Comparison of ENCODE assay signal across 1 cellular context in the genomic region with DNA sequence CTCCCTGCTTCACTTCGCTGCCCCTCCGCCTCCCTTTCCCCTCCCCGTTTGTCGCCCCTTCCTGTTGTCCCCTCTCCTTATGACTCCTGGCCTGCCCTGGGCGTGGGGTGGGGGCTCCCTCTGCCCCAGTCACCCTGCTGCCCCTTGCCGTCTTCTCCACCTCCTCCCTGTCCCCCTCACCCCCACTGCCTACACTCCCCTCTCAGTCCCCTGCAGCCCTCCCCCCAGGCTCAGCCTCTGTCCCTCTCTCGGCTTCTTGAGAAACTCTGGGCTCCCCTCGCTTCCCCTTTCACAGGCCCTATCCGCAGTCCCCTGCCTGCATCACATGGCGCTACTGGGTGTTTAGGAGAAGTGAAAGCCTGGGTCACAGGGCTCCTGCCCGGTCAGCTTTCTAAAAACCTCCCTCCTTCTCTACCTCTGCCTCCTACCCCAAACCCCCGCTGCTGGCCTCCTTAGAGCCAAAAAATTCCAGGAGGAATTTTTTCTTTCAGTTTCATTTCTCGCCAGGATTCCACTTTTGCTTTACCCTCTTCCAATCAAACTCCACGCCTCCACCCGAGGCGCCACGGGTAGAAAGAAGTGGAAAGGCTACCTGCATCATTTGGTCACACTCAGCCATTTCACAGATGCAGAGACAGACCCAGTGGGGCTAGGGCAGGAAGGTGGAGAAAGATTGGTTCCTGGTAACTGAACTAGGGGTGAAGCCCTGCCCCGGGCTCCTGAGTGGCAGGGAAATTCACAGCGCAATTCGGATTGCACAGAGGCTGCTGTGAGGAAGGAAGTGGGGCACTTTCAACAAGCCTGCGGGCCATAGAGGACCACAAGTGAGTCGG.
TF ChIP-seq lines count a peak whose summit lies in the region.

A gene (minus strand): TSS at position 268 of the 833 bp plus-strand sequence. CDS start 625 bp downstream, outside the sequence.

TF ChIP-seq in WTC11, 78 proteins besides CTCF, POLR2A, EP300 and RAD21 (continued from another document):
- TF ChIP-seq OVOL2 (CRISPR knock-in tag; IDR thresholded peaks at IDR 0.05; ENCODE audit: borderline replicate concordance) (no peak), ZNF232 (CRISPR knock-in tag; IDR thresholded peaks at IDR 0.05) (no peak), FOXJ3 (CRISPR knock-in tag; IDR thresholded peaks at IDR 0.05; ENCODE audit: borderline replicate concordance) (no peak), ETV6 (CRISPR knock-in tag; IDR thresholded peaks at IDR 0.05) (no peak), CREB1 (CRISPR knock-in tag; IDR thresholded peaks at IDR 0.05) (no peak)
- TF ChIP-seq, protein P1, sequence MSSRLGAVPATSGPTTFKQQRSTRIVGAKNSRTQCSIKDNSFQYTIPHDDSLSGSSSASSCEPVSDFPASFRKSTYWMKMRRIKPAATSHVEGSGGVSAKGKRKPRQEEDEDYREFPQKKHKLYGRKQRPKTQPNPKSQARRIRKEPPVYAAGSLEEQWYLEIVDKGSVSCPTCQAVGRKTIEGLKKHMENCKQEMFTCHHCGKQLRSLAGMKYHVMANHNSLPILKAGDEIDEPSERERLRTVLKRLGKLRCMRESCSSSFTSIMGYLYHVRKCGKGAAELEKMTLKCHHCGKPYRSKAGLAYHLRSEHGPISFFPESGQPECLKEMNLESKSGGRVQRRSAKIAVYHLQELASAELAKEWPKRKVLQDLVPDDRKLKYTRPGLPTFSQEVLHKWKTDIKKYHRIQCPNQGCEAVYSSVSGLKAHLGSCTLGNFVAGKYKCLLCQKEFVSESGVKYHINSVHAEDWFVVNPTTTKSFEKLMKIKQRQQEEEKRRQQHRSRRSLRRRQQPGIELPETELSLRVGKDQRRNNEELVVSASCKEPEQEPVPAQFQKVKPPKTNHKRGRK (CRISPR knock-in tag; IDR thresholded peaks at IDR 0.05; ENCODE audit: borderline replicate concordance) = peak; percentile 55; the same call in 1 of the 2 replicates
- TF ChIP-seq, protein P2, sequence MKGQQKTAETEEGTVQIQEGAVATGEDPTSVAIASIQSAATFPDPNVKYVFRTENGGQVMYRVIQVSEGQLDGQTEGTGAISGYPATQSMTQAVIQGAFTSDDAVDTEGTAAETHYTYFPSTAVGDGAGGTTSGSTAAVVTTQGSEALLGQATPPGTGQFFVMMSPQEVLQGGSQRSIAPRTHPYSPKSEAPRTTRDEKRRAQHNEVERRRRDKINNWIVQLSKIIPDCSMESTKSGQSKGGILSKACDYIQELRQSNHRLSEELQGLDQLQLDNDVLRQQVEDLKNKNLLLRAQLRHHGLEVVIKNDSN (CRISPR knock-in tag; IDR thresholded peaks at IDR 0.05) = no peak; the same call in 1 of the 2 replicates
- TF ChIP-seq, protein P3, sequence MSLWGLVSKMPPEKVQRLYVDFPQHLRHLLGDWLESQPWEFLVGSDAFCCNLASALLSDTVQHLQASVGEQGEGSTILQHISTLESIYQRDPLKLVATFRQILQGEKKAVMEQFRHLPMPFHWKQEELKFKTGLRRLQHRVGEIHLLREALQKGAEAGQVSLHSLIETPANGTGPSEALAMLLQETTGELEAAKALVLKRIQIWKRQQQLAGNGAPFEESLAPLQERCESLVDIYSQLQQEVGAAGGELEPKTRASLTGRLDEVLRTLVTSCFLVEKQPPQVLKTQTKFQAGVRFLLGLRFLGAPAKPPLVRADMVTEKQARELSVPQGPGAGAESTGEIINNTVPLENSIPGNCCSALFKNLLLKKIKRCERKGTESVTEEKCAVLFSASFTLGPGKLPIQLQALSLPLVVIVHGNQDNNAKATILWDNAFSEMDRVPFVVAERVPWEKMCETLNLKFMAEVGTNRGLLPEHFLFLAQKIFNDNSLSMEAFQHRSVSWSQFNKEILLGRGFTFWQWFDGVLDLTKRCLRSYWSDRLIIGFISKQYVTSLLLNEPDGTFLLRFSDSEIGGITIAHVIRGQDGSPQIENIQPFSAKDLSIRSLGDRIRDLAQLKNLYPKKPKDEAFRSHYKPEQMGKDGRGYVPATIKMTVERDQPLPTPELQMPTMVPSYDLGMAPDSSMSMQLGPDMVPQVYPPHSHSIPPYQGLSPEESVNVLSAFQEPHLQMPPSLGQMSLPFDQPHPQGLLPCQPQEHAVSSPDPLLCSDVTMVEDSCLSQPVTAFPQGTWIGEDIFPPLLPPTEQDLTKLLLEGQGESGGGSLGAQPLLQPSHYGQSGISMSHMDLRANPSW (CRISPR knock-in tag; conservative IDR thresholded peaks at IDR 0.05; ENCODE audit: low read depth) = no peak
- TF ChIP-seq, protein P4, sequence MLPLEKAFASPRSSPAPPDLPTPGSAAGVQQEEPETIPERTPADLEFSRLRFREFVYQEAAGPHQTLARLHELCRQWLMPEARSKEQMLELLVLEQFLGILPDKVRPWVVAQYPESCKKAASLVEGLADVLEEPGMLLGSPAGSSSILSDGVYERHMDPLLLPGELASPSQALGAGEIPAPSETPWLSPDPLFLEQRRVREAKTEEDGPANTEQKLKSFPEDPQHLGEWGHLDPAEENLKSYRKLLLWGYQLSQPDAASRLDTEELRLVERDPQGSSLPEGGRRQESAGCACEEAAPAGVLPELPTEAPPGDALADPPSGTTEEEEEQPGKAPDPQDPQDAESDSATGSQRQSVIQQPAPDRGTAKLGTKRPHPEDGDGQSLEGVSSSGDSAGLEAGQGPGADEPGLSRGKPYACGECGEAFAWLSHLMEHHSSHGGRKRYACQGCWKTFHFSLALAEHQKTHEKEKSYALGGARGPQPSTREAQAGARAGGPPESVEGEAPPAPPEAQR (CRISPR knock-in tag; IDR thresholded peaks at IDR 0.05) = no peak
- TF ChIP-seq, protein P5, sequence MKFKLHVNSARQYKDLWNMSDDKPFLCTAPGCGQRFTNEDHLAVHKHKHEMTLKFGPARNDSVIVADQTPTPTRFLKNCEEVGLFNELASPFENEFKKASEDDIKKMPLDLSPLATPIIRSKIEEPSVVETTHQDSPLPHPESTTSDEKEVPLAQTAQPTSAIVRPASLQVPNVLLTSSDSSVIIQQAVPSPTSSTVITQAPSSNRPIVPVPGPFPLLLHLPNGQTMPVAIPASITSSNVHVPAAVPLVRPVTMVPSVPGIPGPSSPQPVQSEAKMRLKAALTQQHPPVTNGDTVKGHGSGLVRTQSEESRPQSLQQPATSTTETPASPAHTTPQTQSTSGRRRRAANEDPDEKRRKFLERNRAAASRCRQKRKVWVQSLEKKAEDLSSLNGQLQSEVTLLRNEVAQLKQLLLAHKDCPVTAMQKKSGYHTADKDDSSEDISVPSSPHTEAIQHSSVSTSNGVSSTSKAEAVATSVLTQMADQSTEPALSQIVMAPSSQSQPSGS (CRISPR knock-in tag; IDR thresholded peaks at IDR 0.05; ENCODE audit: borderline replicate concordance, low read depth) = no peak
- TF ChIP-seq, protein P6, sequence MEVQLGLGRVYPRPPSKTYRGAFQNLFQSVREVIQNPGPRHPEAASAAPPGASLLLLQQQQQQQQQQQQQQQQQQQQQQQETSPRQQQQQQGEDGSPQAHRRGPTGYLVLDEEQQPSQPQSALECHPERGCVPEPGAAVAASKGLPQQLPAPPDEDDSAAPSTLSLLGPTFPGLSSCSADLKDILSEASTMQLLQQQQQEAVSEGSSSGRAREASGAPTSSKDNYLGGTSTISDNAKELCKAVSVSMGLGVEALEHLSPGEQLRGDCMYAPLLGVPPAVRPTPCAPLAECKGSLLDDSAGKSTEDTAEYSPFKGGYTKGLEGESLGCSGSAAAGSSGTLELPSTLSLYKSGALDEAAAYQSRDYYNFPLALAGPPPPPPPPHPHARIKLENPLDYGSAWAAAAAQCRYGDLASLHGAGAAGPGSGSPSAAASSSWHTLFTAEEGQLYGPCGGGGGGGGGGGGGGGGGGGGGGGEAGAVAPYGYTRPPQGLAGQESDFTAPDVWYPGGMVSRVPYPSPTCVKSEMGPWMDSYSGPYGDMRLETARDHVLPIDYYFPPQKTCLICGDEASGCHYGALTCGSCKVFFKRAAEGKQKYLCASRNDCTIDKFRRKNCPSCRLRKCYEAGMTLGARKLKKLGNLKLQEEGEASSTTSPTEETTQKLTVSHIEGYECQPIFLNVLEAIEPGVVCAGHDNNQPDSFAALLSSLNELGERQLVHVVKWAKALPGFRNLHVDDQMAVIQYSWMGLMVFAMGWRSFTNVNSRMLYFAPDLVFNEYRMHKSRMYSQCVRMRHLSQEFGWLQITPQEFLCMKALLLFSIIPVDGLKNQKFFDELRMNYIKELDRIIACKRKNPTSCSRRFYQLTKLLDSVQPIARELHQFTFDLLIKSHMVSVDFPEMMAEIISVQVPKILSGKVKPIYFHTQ (CRISPR knock-in tag; IDR thresholded peaks at IDR 0.05) = no peak
TF ChIP-seq in WTC11: peak in this region for 3.
